ENCODE assay signal across 13 cellular contexts in the genomic region with DNA sequence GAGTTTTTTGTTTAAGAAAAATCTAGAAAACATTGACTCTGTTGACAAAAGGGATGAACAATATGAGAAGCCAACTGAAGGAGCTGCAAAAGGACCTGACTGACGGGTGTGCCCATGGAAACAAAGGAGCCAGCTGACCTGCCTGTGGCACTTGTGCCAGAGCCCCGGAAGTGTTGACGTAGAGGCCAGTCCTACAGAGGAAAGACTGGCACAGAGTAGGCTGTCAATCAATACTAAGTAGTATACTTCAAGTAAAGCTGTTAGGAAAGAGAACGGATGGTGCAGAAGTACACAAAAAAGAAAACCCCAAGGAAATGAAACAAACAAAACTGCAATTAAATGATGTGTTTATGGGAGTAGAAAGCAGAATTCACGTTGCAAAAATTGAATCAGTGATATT. TPM values are rescaled to one million over a fixed set of nuclear protein-coding genes. Genes with fewer than 3 reads are reported as not detected.
DNase-seq lines count a peak whose midpoint lies in the region; ATAC-seq, FAIRE-seq and TF ChIP-seq lines count a peak whose summit lies in the region.
"Had no signal": no experiment of that assay in that cellular context is flagged by ENCODE, and none has a peak within 500 bp of the region (broad histone marks: within the 10 kb centered on the region; RNA-seq: fewer than 3 reads in every experiment).

No MANE protein-coding gene starts in this region.

- no peak overlapping the region for H3K27ac Mint-ChIP-seq in MCF 10A (ENCODE audit: low read depth, unreplicated experiment)
- no peak overlapping the region for H3K27ac Mint-ChIP-seq in stimulated activated memory B cell treated with anti-CD40 and anti-IgM and Interleukin-4, amounts not matched to agents 10 μg/mL and 1 μg/mL and 100 μg/mL, for 72 hours
- H3K27ac Mint-ChIP-seq: neural progenitor cell had no signal

- H3K4me3 ChIP-seq in mammary epithelial cell (replicated peaks in 1 of 3; ENCODE audit: insufficient read depth in 1 of 3, low read depth in 2 of 3, low read length in 3 of 3) (no peak overlapping the region), endothelial cell of umbilical vein (replicated peaks in 1 of 3; ENCODE audit: insufficient read depth in 1 of 3, low read depth in 1 of 3, low read length in 3 of 3) (no peak overlapping the region), upper lobe of left lung (no peak overlapping the region)
- H3K4me3 ChIP-seq: neural progenitor cell had no signal

- TF ChIP-seq POLR2A in endothelial cell of umbilical vein (IDR thresholded peaks at IDR 0.05; ENCODE audit: low read depth, low read length) (no peak), upper lobe of left lung (IDR thresholded peaks at IDR 0.05) (no peak)

- ATAC-seq in upper lobe of left lung (ENCODE audit: low FRiP score in 2 of 2) (peak; percentile 54 to 79), GM18519 (IDR thresholded peaks at IDR 0.05; ENCODE audit: low FRiP score, unreplicated experiment) (no peak)
- ATAC-seq in stimulated activated memory B cell treated with anti-CD40 and anti-IgM and Interleukin-4, amounts not matched to agents 10 μg/mL and 1 μg/mL and 100 μg/mL, for 72 hours: no peak
- ATAC-seq: activated CD4-positive, CD25-positive, alpha-beta regulatory T cell treated with anti-CD3 and anti-CD28 coated beads, Interleukin-2, amount 50 U/mL, for 24 hours had no signal

- DNase-seq in MCF 10A (ENCODE audit: unreplicated experiment) (peak; percentile 70), mammary epithelial cell (no peak), NCI-H2029 treated with DMSO at 0.1 percent for 48 hours (lab: John Stamatoyannopoulos, UW) (peak; percentile 30), endothelial cell of umbilical vein (ENCODE audit: low read depth, low spot score) (no peak), upper lobe of left lung (peak in 1 of 2 donors; percentile 94), RPMI8226 (no peak)
- DNase-seq: activated T-cell treated with anti-CD3 and anti-CD28 coated beads, Interleukin-2, amount 50 U/mL, for 48 hours; BE2C; NCI-H2171 had no signal

- no peaks in the 10 kb centered on the region for H3K9me3 ChIP-seq in mammary epithelial cell (replicated peaks; ENCODE audit: insufficient read depth, low read length)
- no peaks in the 10 kb centered on the region for H3K9me3 ChIP-seq in endothelial cell of umbilical vein (replicated peaks; ENCODE audit: control insufficient read depth, insufficient read depth, low read length)
- H3K9me3 ChIP-seq in upper lobe of left lung: no peaks in the 10 kb centered on the region
- H3K9me3 ChIP-seq: BE2C had no signal

- CTCF ChIA-PET in MCF 10A (lab: Yijun Ruan, JAX) (interaction anchor here (1.7 to 9.4 kb wide), 3 partner anchors 9 to 153 kb away, joined by 4 to 144 read pairs (median 7); no protein-coding TSS in a partner anchor), mammary epithelial cell (lab: Charles Lee; ENCODE audit: low non-redundant PET) (no interaction called here), endothelial cell of umbilical vein (lab: Charles Lee) (interaction anchor here (1.2 to 1.7 kb wide), 2 partner anchors 17 to 153 kb away, joined by 3 to 23 read pairs; no protein-coding TSS in a partner anchor)

- H3K27me3 Mint-ChIP-seq in MCF 10A (ENCODE audit: insufficient read depth, unreplicated experiment): peaks cover 17% of the 10 kb centered on the region
- H3K27me3 Mint-ChIP-seq in stimulated activated memory B cell treated with anti-CD40 and anti-IgM and Interleukin-4, amounts not matched to agents 10 μg/mL and 1 μg/mL and 100 μg/mL, for 72 hours: peaks cover 9% of the 10 kb centered on the region

- H3K27ac ChIP-seq in mammary epithelial cell (ENCODE audit: insufficient read depth, low read depth, low read length) (no peak overlapping the region), endothelial cell of umbilical vein (ENCODE audit: insufficient read depth, low read depth, low read length) (no peak overlapping the region), upper lobe of left lung (no peak overlapping the region)
- H3K27ac ChIP-seq: neural progenitor cell had no signal

- no peaks in the 10 kb centered on the region for H3K9me3 Mint-ChIP-seq in MCF 10A (ENCODE audit: unreplicated experiment)
- no peaks in the 10 kb centered on the region for H3K9me3 Mint-ChIP-seq in stimulated activated memory B cell treated with anti-CD40 and anti-IgM and Interleukin-4, amounts not matched to agents 10 μg/mL and 1 μg/mL and 100 μg/mL, for 72 hours
- H3K9me3 Mint-ChIP-seq: neural progenitor cell had no signal

- H3K4me1 ChIP-seq in mammary epithelial cell (ENCODE audit: insufficient read depth, low read length): no peaks in the 10 kb centered on the region
- H3K4me1 ChIP-seq in endothelial cell of umbilical vein (ENCODE audit: control insufficient read depth, extremely low read depth, insufficient read depth, low read length): no peaks in the 10 kb centered on the region
- peaks cover 0 to 8% (median 0%) of the 10 kb centered on the region in 4 donors for H3K4me1 ChIP-seq in upper lobe of left lung
- H3K4me1 ChIP-seq: BE2C, neural progenitor cell had no signal

- no peaks in the 10 kb centered on the region for H3K27me3 ChIP-seq in mammary epithelial cell (ENCODE audit: insufficient read depth, low read length)
- peaks cover 5 to 9% of the 10 kb centered on the region in 2 experiments for H3K27me3 ChIP-seq in endothelial cell of umbilical vein (ENCODE audit: control insufficient read depth in 2 of 2, insufficient read depth in 2 of 2, low read length in 2 of 2)
- no peaks in the 10 kb centered on the region for H3K27me3 ChIP-seq in upper lobe of left lung
- H3K27me3 ChIP-seq: BE2C had no signal

- H3K79me2 ChIP-seq in mammary epithelial cell (ENCODE audit: insufficient read depth, low read length): no peaks in the 10 kb centered on the region
- H3K79me2 ChIP-seq in endothelial cell of umbilical vein (ENCODE audit: control insufficient read depth, insufficient read depth, low read length): no peaks in the 10 kb centered on the region

- POLR2A ChIA-PET in MCF 10A (lab: Yijun Ruan, JAX) (interaction anchor here (1.0 to 2.7 kb wide), 4 partner anchors 10 to 183 kb away, joined by 3 to 19 read pairs (median 9); a partner anchor contains a TSS), endothelial cell of umbilical vein (lab: Charles Lee) (no interaction called here)

- 73% methylated on average over 5 of the region's 5 CpGs for WGBS in mammary epithelial cell (ENCODE audit: low coverage, missing lambda C conversion rate)
- WGBS in upper lobe of left lung, 2 donors: 23 to 24% methylated on average over 5 of the region's 5 CpGs

- H3K36me3 ChIP-seq in mammary epithelial cell (ENCODE audit: insufficient read depth, low read length) (no peaks in the 10 kb centered on the region), endothelial cell of umbilical vein (ENCODE audit: control insufficient read depth in 2 of 2, extremely low read depth in 1 of 2, insufficient read depth in 2 of 2, low read length in 2 of 2) (no peaks in the 10 kb centered on the region), upper lobe of left lung (no peaks in the 10 kb centered on the region)
- H3K36me3 ChIP-seq: BE2C, neural progenitor cell had no signal

- in situ Hi-C loops in mammary epithelial cell (cut with MboI; ENCODE audit: low sequenced_read_pairs in 2 of 2): loop anchor here in 1 of 2 donors (10.0 to 25.0 kb wide), 2 partner anchors 155 to 542 kb away; no protein-coding TSS in a partner anchor

- no peaks in the 10 kb centered on the region for H3K36me3 Mint-ChIP-seq in MCF 10A (ENCODE audit: insufficient read depth, unreplicated experiment)
- no peaks in the 10 kb centered on the region for H3K36me3 Mint-ChIP-seq in stimulated activated memory B cell treated with anti-CD40 and anti-IgM and Interleukin-4, amounts not matched to agents 10 μg/mL and 1 μg/mL and 100 μg/mL, for 72 hours
- H3K36me3 Mint-ChIP-seq: neural progenitor cell had no signal

- intact Hi-C loops in MCF 10A (cut with micrococcal nuclease): loop anchor here (5.0 kb wide), 1 partner anchor 322 kb away; no protein-coding TSS in a partner anchor
- intact Hi-C loops in mammary epithelial cell (cut with micrococcal nuclease): loop anchor here (5.0 kb wide), 1 partner anchor 272 kb away; no protein-coding TSS in a partner anchor
- intact Hi-C loops in endothelial cell of umbilical vein (cut with micrococcal nuclease): loop anchor here (5.0 kb wide), 2 partner anchors 1002 to 1152 kb away; no protein-coding TSS in a partner anchor

- peaks cover 14% of the 10 kb centered on the region for H3K4me1 Mint-ChIP-seq in MCF 10A (ENCODE audit: insufficient read depth, unreplicated experiment)
- H3K4me1 Mint-ChIP-seq in stimulated activated memory B cell treated with anti-CD40 and anti-IgM and Interleukin-4, amounts not matched to agents 10 μg/mL and 1 μg/mL and 100 μg/mL, for 72 hours: no peaks in the 10 kb centered on the region
- H3K4me1 Mint-ChIP-seq: neural progenitor cell had no signal

- H3K9ac ChIP-seq in mammary epithelial cell (ENCODE audit: insufficient read depth, low read length): no peak overlapping the region
- H3K9ac ChIP-seq in endothelial cell of umbilical vein (replicated peaks; ENCODE audit: extremely low read depth, insufficient read depth, low read length): no peak overlapping the region
- H3K9ac ChIP-seq: neural progenitor cell had no signal

- dilution Hi-C loops in mammary epithelial cell (cut with HindIII; ENCODE audit: low sequenced_read_pairs) (no loop called here), endothelial cell of umbilical vein (cut with MboI; ENCODE audit: extremely low pct_ligation_motif_present, low sequenced_read_pairs) (no loop called here)

- H3K4me3 Mint-ChIP-seq in MCF 10A (ENCODE audit: unreplicated experiment): no peak overlapping the region
- no peak overlapping the region for H3K4me3 Mint-ChIP-seq in stimulated activated memory B cell treated with anti-CD40 and anti-IgM and Interleukin-4, amounts not matched to agents 10 μg/mL and 1 μg/mL and 100 μg/mL, for 72 hours
- H3K4me3 Mint-ChIP-seq: neural progenitor cell had no signal

- H2AFZ ChIP-seq in mammary epithelial cell (ENCODE audit: low read depth, low read length) (no peak overlapping the region), endothelial cell of umbilical vein (ENCODE audit: low read depth, low read length) (peak overlapping the region; percentile 32)
- H2AFZ ChIP-seq: neural progenitor cell had no signal

- no peak overlapping the region for H3K4me2 ChIP-seq in mammary epithelial cell (ENCODE audit: insufficient read depth, low read depth, low read length)
- H3K4me2 ChIP-seq in endothelial cell of umbilical vein (ENCODE audit: insufficient read depth, low read length): no peak overlapping the region
- H3K4me2 ChIP-seq: neural progenitor cell had no signal

- BruUV-seq in MCF 10A (replicated peaks; lab: Mats Ljungman, UMichigan) (no TSS peak), mammary epithelial cell (replicated peaks; lab: Mats Ljungman, UMichigan) (no TSS peak), endothelial cell of umbilical vein (replicated peaks; lab: Mats Ljungman, UMichigan) (no TSS peak)

- no peak for FAIRE-seq in endothelial cell of umbilical vein (lab: Jason Lieb, UNC)

- H4K20me1 ChIP-seq in mammary epithelial cell (ENCODE audit: insufficient read depth, low read length) (no peaks in the 10 kb centered on the region), endothelial cell of umbilical vein (replicated peaks; ENCODE audit: control insufficient read depth, extremely low read depth, insufficient read depth, low read length) (no peaks in the 10 kb centered on the region)

- no peaks in the 10 kb centered on the region for H3K9me1 ChIP-seq in endothelial cell of umbilical vein (replicated peaks; ENCODE audit: control insufficient read depth, extremely low read depth, insufficient read depth, low read length)

- TF ChIP-seq CTCF in MCF 10A (IDR thresholded peaks at IDR 0.05; ENCODE audit: unreplicated experiment): no peak
- TF ChIP-seq CTCF in mammary epithelial cell (conservative IDR thresholded peaks at IDR 0.05 in 1 of 2, IDR thresholded peaks at IDR 0.05 in 1 of 2; ENCODE audit: extremely low read depth in 1 of 2, insufficient read depth in 1 of 2, low read depth in 1 of 2, low read length in 2 of 2): no peak
- TF ChIP-seq CTCF in endothelial cell of umbilical vein (IDR thresholded peaks at IDR 0.05; ENCODE audit: extremely low read depth in 1 of 2, insufficient read depth in 1 of 2, low read depth in 1 of 2, low read length in 2 of 2): no peak
- no peak for TF ChIP-seq CTCF in upper lobe of left lung (IDR thresholded peaks at IDR 0.05)

- no peak for TF ChIP-seq EP300 in upper lobe of left lung (IDR thresholded peaks at IDR 0.05)

RNA-seq across cellular contexts. Expression of a gene that starts 19.0 kb away (rescaled TPM):
- 43.0 and 53.0 TPM in 2 replicates for total RNA-seq in MCF 10A (2022)
- total RNA-seq in mammary epithelial cell: 10 to 100 TPM; 55.2 to 72.6 TPM
- 58.1 TPM for polyA plus RNA-seq in mammary epithelial cell
- polyA minus RNA-seq in mammary epithelial cell: 33.0 TPM
- 53.6 and 58.8 TPM in 2 replicates for total RNA-seq in endothelial cell of umbilical vein
- polyA plus RNA-seq in endothelial cell of umbilical vein: 59.1 and 63.0 TPM in 2 replicates
- 44.1 and 49.7 TPM in 2 replicates for polyA plus RNA-seq in endothelial cell of umbilical vein (2011; cell fraction: cytosol; rRNA removed)
- polyA plus RNA-seq in endothelial cell of umbilical vein (2011; cell fraction: nucleus; rRNA removed): 46.8 and 56.6 TPM in 2 replicates
- polyA plus RNA-seq in endothelial cell of umbilical vein (2012): 47.4 and 57.6 TPM in 2 replicates
- polyA minus RNA-seq in endothelial cell of umbilical vein: 37.2 and 48.9 TPM in 2 replicates
- polyA minus RNA-seq in endothelial cell of umbilical vein (2011; cell fraction: cytosol; rRNA and poly(A)+ RNA removed): 9.2 TPM
- 43.8 and 62.8 TPM in 2 replicates for polyA minus RNA-seq in endothelial cell of umbilical vein (2011; cell fraction: nucleus; rRNA and poly(A)+ RNA removed)
- total RNA-seq in upper lobe of left lung: 10 to 100 TPM; 23.5 to 57.6 (median 48.6) TPM

Comparison
In these comparisons a context has a peak if more than half of its experiments do, and no peak if none do; other contexts are left out.
1. DNase-seq: peak in MCF 10A (single experiment) and NCI-H2029 treated with DMSO at 0.1 percent for 48 hours (single experiment); none in mammary epithelial cell (single experiment), endothelial cell of umbilical vein (single experiment) and RPMI8226 (single experiment).
2. ATAC-seq: peak in upper lobe of left lung (2 of 2); none in GM18519 (single experiment) and stimulated activated memory B cell treated with anti-CD40 and anti-IgM and Interleukin-4, amounts not matched to agents 10 μg/mL and 1 μg/mL and 100 μg/mL, for 72 hours (single experiment).